9 cellular contexts compared by ENCODE assay signal in the genomic region with DNA sequence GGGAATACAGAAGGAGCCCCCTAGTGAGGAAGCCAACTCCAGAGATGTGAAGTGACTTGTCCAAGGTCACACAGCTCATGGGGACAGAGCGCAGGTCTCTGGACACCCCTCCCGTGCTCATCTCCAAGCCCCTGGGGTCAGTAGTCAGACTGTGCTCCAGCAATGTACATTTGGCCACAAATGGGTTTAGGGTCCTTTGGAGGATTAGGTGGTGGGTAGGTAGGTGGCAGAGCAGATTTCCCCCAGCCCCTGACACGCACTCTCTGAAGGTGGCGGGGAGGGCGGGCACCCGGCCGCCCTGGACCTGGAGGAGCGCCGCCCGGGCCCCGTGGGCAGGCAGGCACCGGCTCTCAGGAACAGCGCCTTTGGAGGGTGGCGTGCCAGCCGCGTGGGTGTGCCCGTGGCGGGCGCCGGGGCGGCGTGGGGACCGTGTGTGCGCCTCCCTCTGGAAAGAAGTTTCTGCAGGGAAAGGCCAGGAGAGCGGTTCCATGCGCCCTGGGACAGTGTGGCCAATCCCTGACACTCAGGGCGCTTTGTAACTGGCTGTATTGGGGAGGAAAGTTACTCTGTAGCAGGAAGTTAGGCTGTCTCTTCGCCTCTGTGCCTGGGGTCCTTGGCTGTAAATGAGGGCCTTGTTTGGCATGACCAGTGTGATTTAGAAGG. TPM values are rescaled to one million over a fixed set of nuclear protein-coding genes. Genes with fewer than 3 reads are reported as not detected.
A peak's percentile ranks its signal among the peaks of the same experiment; 100 is the strongest.
DNase-seq lines count a peak whose midpoint lies in the region; ATAC-seq and TF ChIP-seq lines count a peak whose summit lies in the region.
"Had no signal": no experiment of that assay in that cellular context is flagged by ENCODE, and none has a peak within 500 bp of the region (broad histone marks: within the 10 kb centered on the region; RNA-seq: fewer than 3 reads in every experiment).

No MANE protein-coding gene starts in this region.

- no peak for ATAC-seq in thoracic aorta (ENCODE audit: insufficient number of reproducible peaks, low FRiP score, low read depth)
- no peak for ATAC-seq in activated CD4-positive, CD25-positive, alpha-beta regulatory T cell treated with anti-CD3 and anti-CD28 coated beads, Interleukin-2, amount 50 U/mL, for 24 hours
- ATAC-seq in GM21528 (IDR thresholded peaks at IDR 0.05; ENCODE audit: low FRiP score, unreplicated experiment) = no peak

- H3K9me3 ChIP-seq in ectodermal cell (ENCODE audit: control insufficient read depth, low read length) (no peaks in the 10 kb centered on the region), thoracic aorta (no peaks in the 10 kb centered on the region)

- H3K27ac Mint-ChIP-seq in mesothelial cell of epicardium = no peak overlapping the region

- H3K36me3 ChIP-seq in ectodermal cell (ENCODE audit: control insufficient read depth, insufficient read depth, low read length) = no peaks in the 10 kb centered on the region
- no peaks in the 10 kb centered on the region for H3K36me3 ChIP-seq in thoracic aorta

- H3K4me3 ChIP-seq in ectodermal cell (ENCODE audit: insufficient read depth, low read depth, low read length) (peak overlapping the region; percentile 66), thoracic aorta (peak overlapping the region; percentile 72)

- H3K27ac ChIP-seq in ectodermal cell (ENCODE audit: insufficient read depth, low read depth, low read length, poor library complexity, severe bottlenecking) (no peak overlapping the region), thoracic aorta (no peak overlapping the region)
- H3K27ac ChIP-seq: 22Rv1 had no signal

- TF ChIP-seq CTCF in mesothelial cell of epicardium (IDR thresholded peaks at IDR 0.05; ENCODE audit: unreplicated experiment) = no peak
- no peak for TF ChIP-seq CTCF in thoracic aorta (IDR thresholded peaks at IDR 0.05)

- H3K9me3 Mint-ChIP-seq in mesothelial cell of epicardium = no peaks in the 10 kb centered on the region

- H3K4me1 Mint-ChIP-seq in mesothelial cell of epicardium = peaks cover 6% of the 10 kb centered on the region

- H3K27me3 Mint-ChIP-seq in mesothelial cell of epicardium (ENCODE audit: low read depth) = peaks cover 66% of the 10 kb centered on the region

- no peaks in the 10 kb centered on the region for H3K4me1 ChIP-seq in ectodermal cell (ENCODE audit: control insufficient read depth, insufficient read depth, low read length)
- peaks cover 0 to 10% of the 10 kb centered on the region in 2 donors for H3K4me1 ChIP-seq in thoracic aorta (ENCODE audit: control insufficient read depth in 1 of 2, low read depth in 2 of 2)

- DNase-seq in DMS53 (lab: John Stamatoyannopoulos, UW) (peak; percentile 68), DMS53 treated with DMSO at 0.1 percent for 48 hours (lab: John Stamatoyannopoulos, UW; ENCODE audit: unreplicated experiment) (no peak), mesothelial cell of epicardium (ENCODE audit: low spot score in 2 of 2, unreplicated experiment in 2 of 2) (peak in 1 of 2 experiments; percentile 43), thoracic aorta (ENCODE audit: low spot score) (no peak), mesenteric fat pad (ENCODE audit: low spot score) (no peak)

- H3K27me3 ChIP-seq in ectodermal cell (ENCODE audit: control insufficient read depth, insufficient read depth, low read length, poor library complexity, severe bottlenecking) (peaks cover 34% of the 10 kb centered on the region), thoracic aorta (replicated peaks; ENCODE audit: insufficient read depth) (no peaks in the 10 kb centered on the region)

- H3K4me3 Mint-ChIP-seq in mesothelial cell of epicardium = peak overlapping the region; percentile 70

- no peaks in the 10 kb centered on the region for H3K36me3 Mint-ChIP-seq in mesothelial cell of epicardium

- 10 to 11% methylated on average over 28 of the region's 28 CpGs for WGBS in ectodermal cell, 2 experiments

RNA-seq across cellular contexts. Expression of gene WIPF3, which starts 1.0 kb away (rescaled TPM):
- 15.3 TPM for polyA plus RNA-seq in ectodermal cell (2013, experiment 1 of 4)
- polyA plus RNA-seq in ectodermal cell (2013, experiment 2 of 4) = 14.1 TPM
- 10.1 TPM for polyA plus RNA-seq in ectodermal cell (2013, experiment 3 of 4)
- polyA plus RNA-seq in ectodermal cell (2013, experiment 4 of 4) = 11.2 TPM
- total RNA-seq in mesothelial cell of epicardium (7.1 to 7.9 TPM (median 7.3 TPM) in 3 replicates), thoracic aorta (1 to 10 TPM; 2.4 to 3.7 TPM), mesenteric fat pad (1.4 TPM)
